In genomic region chr3:26920579-26920978, GRCh38 we compare ENCODE assay signal across 20 cellular contexts.
A peak's percentile ranks its signal among the peaks of the same experiment; 100 is the strongest.
DNase-seq lines count a peak whose midpoint lies in the region; ATAC-seq and TF ChIP-seq lines count a peak whose summit lies in the region.
"Had no signal": no experiment of that assay in that cellular context is flagged by ENCODE, and none has a peak within 500 bp of the region (broad histone marks: within the 10 kb centered on the region; RNA-seq: fewer than 3 reads in every experiment).

No MANE protein-coding gene starts in this region.

- H4K91ac ChIP-seq in H9 (ENCODE audit: insufficient read length, low read depth, low read length) = no peak overlapping the region

- no peak overlapping the region for H3K14ac ChIP-seq in H9 (ENCODE audit: insufficient read depth, low read length)

- no peak overlapping the region for H2BK120ac ChIP-seq in H9 (ENCODE audit: low read depth, low read length, poor library complexity, severe bottlenecking)

- no peak overlapping the region for H3K23ac ChIP-seq in H9 (ENCODE audit: insufficient read length, low read depth, low read length)

- H3K27ac Mint-ChIP-seq in H9 = peak overlapping the region in 1 of 3 experiments; percentile 4; a peak in 1 of 7 replicates
- H3K27ac Mint-ChIP-seq: activated CD4-positive, alpha-beta memory T cell treated with anti-CD3 and anti-CD28 coated beads for 36 hours; activated naive CD8-positive, alpha-beta T cell had no signal

- no peak overlapping the region for H3K27ac ChIP-seq in H9 (ENCODE audit: insufficient read length, low read depth, low read length)
- H3K27ac ChIP-seq: RWPE1 had no signal

- TF ChIP-seq CTCF in H9 (conservative IDR thresholded peaks at IDR 0.05) = no peak

- H3K4me1 Mint-ChIP-seq in H9 = peaks cover 7 to 11% of the 10 kb centered on the region in 2 experiments

- H3K56ac ChIP-seq in H9 (ENCODE audit: insufficient read length, low read depth, low read length) = no peak overlapping the region

- no peak overlapping the region for H4K5ac ChIP-seq in H9 (ENCODE audit: insufficient read length, low read depth, low read length)

- no peak overlapping the region for H3K4me2 ChIP-seq in H9 (ENCODE audit: insufficient read depth, insufficient read length, low read length)

- H3K23me2 ChIP-seq in H9 (ENCODE audit: insufficient read length, low read depth, low read length, poor library complexity, severe bottlenecking) = no peaks in the 10 kb centered on the region

- no peaks in the 10 kb centered on the region for H3K27me3 ChIP-seq in H9 (ENCODE audit: insufficient read depth, low read length)
- H3K27me3 ChIP-seq: dorsolateral prefrontal cortex, MG63 had no signal

- H3K9me3 Mint-ChIP-seq in H9 = peaks cover 10 to 14% of the 10 kb centered on the region in 2 experiments; a peak in 4 of 5 replicates

- H4K20me1 ChIP-seq in H9 (ENCODE audit: control insufficient read depth, insufficient read depth, insufficient read length) = no peaks in the 10 kb centered on the region

- WGBS in H9 (ENCODE audit: extremely low coverage, insufficient read length, low lambda C conversion rate) = no CpG with 5 or more reads among the region's 3 CpGs

- H2BK12ac ChIP-seq in H9 (ENCODE audit: insufficient read length, low read depth, low read length) = no peak overlapping the region

- H3K79me1 ChIP-seq in H9 (ENCODE audit: insufficient read depth, low read depth, low read length, poor library complexity, severe bottlenecking) = no peaks in the 10 kb centered on the region

- no peak for ATAC-seq in GM18867 (IDR thresholded peaks at IDR 0.05; ENCODE audit: unreplicated experiment)
- ATAC-seq in HG03025 (IDR thresholded peaks at IDR 0.05; ENCODE audit: low FRiP score, unreplicated experiment) = no peak
- ATAC-seq: activated T-cell treated with anti-CD3 and anti-CD28 coated beads, Interleukin-2, amount 50 U/mL, for 4 hours had no signal

- H3K4me1 ChIP-seq in H9 (ENCODE audit: insufficient read depth, low read length) = peaks cover 7% of the 10 kb centered on the region; the same call in 1 of the 2 replicates

- peaks cover 0 to 7% (median 7%) of the 10 kb centered on the region in 3 experiments; a peak in 4 of 7 replicates for H3K36me3 Mint-ChIP-seq in H9 (ENCODE audit: insufficient read depth in 1 of 3, low read depth in 3 of 3)
- H3K36me3 Mint-ChIP-seq: activated CD4-positive, alpha-beta memory T cell treated with anti-CD3 and anti-CD28 coated beads for 36 hours; activated naive CD8-positive, alpha-beta T cell had no signal

- H2BK15ac ChIP-seq in H9 (ENCODE audit: low read depth, low read length) = no peak overlapping the region

- no peak overlapping the region for H2BK20ac ChIP-seq in H9 (ENCODE audit: low read depth, low read length, poor library complexity, severe bottlenecking)

- no peak overlapping the region for H3K4me3 Mint-ChIP-seq in H9
- H3K4me3 Mint-ChIP-seq: activated CD4-positive, alpha-beta memory T cell treated with anti-CD3 and anti-CD28 coated beads for 36 hours; activated naive CD8-positive, alpha-beta T cell; activated T-cell treated with anti-CD3 and anti-CD28 coated beads, Interleukin-2, amount 50 U/mL, for 4 hours had no signal

- no peaks in the 10 kb centered on the region for H3K9me3 ChIP-seq in H9 (ENCODE audit: control insufficient read depth, low read depth, low read length)
- H3K9me3 ChIP-seq: MG63 had no signal

- H2AFZ ChIP-seq in H9 (ENCODE audit: low read length) = peak overlapping the region; percentile 65

- no peaks in the 10 kb centered on the region for H3K27me3 Mint-ChIP-seq in H9 (ENCODE audit: low read depth)
- H3K27me3 Mint-ChIP-seq: activated CD4-positive, alpha-beta memory T cell treated with anti-CD3 and anti-CD28 coated beads for 36 hours; activated naive CD8-positive, alpha-beta T cell had no signal

- no peak overlapping the region for H3K18ac ChIP-seq in H9 (ENCODE audit: insufficient read length, low read depth, low read length)

- H3T11ph ChIP-seq in H9 (ENCODE audit: low read length) = no peak overlapping the region

- H3K9ac ChIP-seq in H9 (ENCODE audit: extremely low read depth, insufficient read length, low read length) = no peak overlapping the region

- H2BK5ac ChIP-seq in H9 (ENCODE audit: insufficient read length, low read length) = no peak overlapping the region

- DNase-seq in A172 (ENCODE audit: low spot score) = peak; percentile 4
- DNase-seq in H9 = peak; percentile 33
- peak; percentile 5 for DNase-seq in SHP77 treated with DMSO at 0.1 percent for 48 hours (lab: John Stamatoyannopoulos, UW)
- DNase-seq in inferior parietal cortex (ENCODE audit: extremely low spot score) = peak; percentile 8
- DNase-seq in HPDE6-E6E7 (ENCODE audit: extremely low spot score) = no peak
- no peak for DNase-seq in RPMI8226
- DNase-seq: activated CD4-positive, alpha-beta memory T cell treated with anti-CD3 and anti-CD28 coated beads for 36 hours; activated T-cell treated with anti-CD3 and anti-CD28 coated beads, Interleukin-2, amount 50 U/mL, for 4 hours; glutamatergic neuron; IMR-90; islet precursor cell; MG63; midbrain; stimulated activated CD4-positive, alpha-beta T cell treated with anti-CD3 and anti-CD28 coated beads, Interleukin-2, amount 100 ng/mL, for 24 hours; T-helper 1 cell had no signal

- H3K79me2 ChIP-seq in H9 (ENCODE audit: insufficient read depth, low read length) = no peaks in the 10 kb centered on the region

- no peak overlapping the region for H2AK5ac ChIP-seq in H9 (ENCODE audit: insufficient read length, low read length)

- H3K4ac ChIP-seq in H9 (ENCODE audit: low read depth, low read length) = no peak overlapping the region

- H4K8ac ChIP-seq in H9 (replicated peaks; ENCODE audit: insufficient read length, low read depth, low read length) = no peak overlapping the region

Comparison
In these comparisons a context has a peak if more than half of its experiments do, and no peak if none do; other contexts are left out.
1. DNase-seq: peak in A172 (single experiment), H9 (single experiment), SHP77 treated with DMSO at 0.1 percent for 48 hours (single experiment) and inferior parietal cortex (single experiment); none in HPDE6-E6E7 (single experiment) and RPMI8226 (single experiment).